Comparison of ENCODE assay signal across 8 cellular contexts in genomic region chr3:32175607-32176197, GRCh38.
A peak's percentile ranks its signal among the peaks of the same experiment; 100 is the strongest.
DNase-seq lines count a peak whose midpoint lies in the region; ATAC-seq and TF ChIP-seq lines count a peak whose summit lies in the region.

No MANE protein-coding gene starts in this region.

- no peaks in the 10 kb centered on the region for H3K36me3 Mint-ChIP-seq in MCF 10A (ENCODE audit: insufficient read depth, unreplicated experiment)

- POLR2A ChIA-PET in MCF 10A (lab: Yijun Ruan, JAX) = interaction anchor here (1.1 to 1.2 kb wide), 2 partner anchors 7 to 121 kb away, joined by 3 read pairs; no protein-coding TSS in a partner anchor

- no peak overlapping the region for H3K4me3 ChIP-seq in Loucy (ENCODE audit: low read length, poor library complexity, severe bottlenecking)
- H3K4me3 ChIP-seq in right lobe of liver = no peak overlapping the region

- H3K4me3 Mint-ChIP-seq in MCF 10A (ENCODE audit: unreplicated experiment) = no peak overlapping the region

- H4K20me1 ChIP-seq in Loucy (ENCODE audit: insufficient read depth, low read length, poor library complexity, severe bottlenecking) = no peaks in the 10 kb centered on the region

- no peak overlapping the region for H3K27ac ChIP-seq in right lobe of liver

- H3K9me3 ChIP-seq in Loucy (ENCODE audit: insufficient read depth, low read depth, low read length) (peaks cover 5% of the 10 kb centered on the region; the same call in 1 of the 2 replicates), right lobe of liver (no peaks in the 10 kb centered on the region)

- no peak overlapping the region for H2AFZ ChIP-seq in Loucy (ENCODE audit: low read length)

- H3K4me2 ChIP-seq in Loucy (ENCODE audit: low read depth, low read length, poor library complexity, severe bottlenecking) = no peak overlapping the region

- H3K9ac ChIP-seq in Loucy (ENCODE audit: low read depth, low read length, poor library complexity, severe bottlenecking) = no peak overlapping the region

- no peaks in the 10 kb centered on the region for H3K9me3 Mint-ChIP-seq in MCF 10A (ENCODE audit: unreplicated experiment)

- no peaks in the 10 kb centered on the region for H3F3A ChIP-seq in Loucy (ENCODE audit: low read depth)

- H3K9me2 ChIP-seq in Loucy (replicated peaks; ENCODE audit: low read depth, low read length) = no peaks in the 10 kb centered on the region

- H3K79me2 ChIP-seq in Loucy (ENCODE audit: insufficient read depth, low read length) = no peaks in the 10 kb centered on the region

- intact Hi-C loops in MCF 10A (cut with micrococcal nuclease) (loop anchor here (2.0 kb wide), 1 partner anchor 73 kb away; no protein-coding TSS in a partner anchor), right lobe of liver (cut with DNase I) (no loop called here)

- H3K36me3 ChIP-seq in Loucy (ENCODE audit: insufficient read depth, low read length) (no peaks in the 10 kb centered on the region), right lobe of liver (no peaks in the 10 kb centered on the region)

- TF ChIP-seq POLR2A in right lobe of liver (IDR thresholded peaks at IDR 0.05) = no peak

- H3K27ac Mint-ChIP-seq in MCF 10A (ENCODE audit: low read depth, unreplicated experiment) = no peak overlapping the region

- DNase-seq in NCI-H524 (lab: John Stamatoyannopoulos, UW) (peak; percentile 14 to 72), NCI-H524 treated with DMSO at 0.1 percent for 48 hours (lab: John Stamatoyannopoulos, UW) (no peak), SW480 (ENCODE audit: low spot score) (peak; percentile 59), MCF 10A (ENCODE audit: unreplicated experiment) (peak; percentile 79), right lobe of liver (no peak), mesenteric fat pad (ENCODE audit: low spot score) (no peak)
- peak; percentile 33 for DNase-seq in stimulated activated naive CD4-positive, alpha-beta T cell treated with Interleukin-2 at 50 U/mL for 16 hours (lab: John Stamatoyannopoulos, UW)

- H3K27me3 Mint-ChIP-seq in MCF 10A (ENCODE audit: insufficient read depth, unreplicated experiment) = no peaks in the 10 kb centered on the region

- no TSS peak for BruUV-seq in MCF 10A (replicated peaks; lab: Mats Ljungman, UMichigan)

- peaks cover 15% of the 10 kb centered on the region for H3K4me1 Mint-ChIP-seq in MCF 10A (ENCODE audit: insufficient read depth, unreplicated experiment)

- WGBS in right lobe of liver (ENCODE audit: insufficient coverage, low coverage, low lambda C conversion rate, missing lambda C conversion rate) = 16% methylated on average over 7 of the region's 7 CpGs

- CTCF ChIA-PET in MCF 10A (lab: Yijun Ruan, JAX) = interaction anchor here (0.6 to 4.4 kb wide), 26 partner anchors 15 to 491 kb away, joined by 3 to 41 read pairs (median 4); partner anchors contain the start of genes CMTM7 and CMTM8

- H3K4me1 ChIP-seq in Loucy (ENCODE audit: insufficient read depth, low read length, poor library complexity, severe bottlenecking) (no peaks in the 10 kb centered on the region), right lobe of liver (peaks cover 0 to 10% (median 2%) of the 10 kb centered on the region in 4 donors)

- H3K27me3 ChIP-seq in Loucy (ENCODE audit: insufficient read depth, low read length, poor library complexity, severe bottlenecking) (no peaks in the 10 kb centered on the region), right lobe of liver (no peaks in the 10 kb centered on the region)

- TF ChIP-seq CTCF in Loucy (conservative IDR thresholded peaks at IDR 0.05; ENCODE audit: low read length) (peak; percentile 82), MCF 10A (IDR thresholded peaks at IDR 0.05; ENCODE audit: unreplicated experiment) (peak; percentile 65), right lobe of liver (IDR thresholded peaks at IDR 0.05) (peak; percentile 59 to 73 (median 68))

- peak in 3 of 4 donors; percentile 21 to 44 (median 42) for ATAC-seq in right lobe of liver

Comparison
In these comparisons a context has a peak if more than half of its experiments do, and no peak if none do; other contexts are left out.
1. DNase-seq: peak in NCI-H524 (2 of 2), SW480 (single experiment), MCF 10A (single experiment) and stimulated activated naive CD4-positive, alpha-beta T cell treated with Interleukin-2 at 50 U/mL for 16 hours (single experiment); none in NCI-H524 treated with DMSO at 0.1 percent for 48 hours (single experiment), right lobe of liver (0 of 3) and mesenteric fat pad (single experiment).
2. Peak in every context shown above with its lines, with median percentiles within 50 percentile points of each other: CTCF ChIP-seq.